Comparison of ENCODE assay signal across 8 cellular contexts in the genomic region with DNA sequence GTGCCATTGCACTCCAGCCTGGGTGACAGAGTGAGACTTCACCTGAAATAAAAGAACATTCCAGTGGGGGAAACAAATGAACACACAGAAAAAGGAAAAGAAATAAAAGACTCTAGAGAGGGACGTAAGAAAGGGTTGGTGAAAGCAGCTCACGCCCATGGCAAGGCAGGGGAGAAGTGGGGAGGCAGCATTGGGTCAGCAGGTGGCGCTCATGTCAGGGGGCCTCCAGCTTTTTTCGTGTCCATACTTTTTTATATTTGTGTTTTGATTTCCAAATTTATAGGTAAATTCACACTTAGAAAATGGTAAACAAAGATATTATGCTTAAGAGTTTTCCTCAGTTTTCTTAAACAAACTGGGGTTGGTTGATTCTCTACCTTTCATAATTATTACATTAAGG. TPM values are rescaled to one million over a fixed set of nuclear protein-coding genes. Genes with fewer than 3 reads are reported as not detected.
DNase-seq lines count a peak whose midpoint lies in the region; ATAC-seq and TF ChIP-seq lines count a peak whose summit lies in the region.

No MANE protein-coding gene starts in this region.

- H3K9me3 Mint-ChIP-seq in endothelial cell (ENCODE audit: unreplicated experiment) (no peaks in the 10 kb centered on the region), osteocyte (ENCODE audit: unreplicated experiment) (no peaks in the 10 kb centered on the region)

- peaks cover 3% of the 10 kb centered on the region for H3K27me3 Mint-ChIP-seq in endothelial cell (ENCODE audit: unreplicated experiment)
- H3K27me3 Mint-ChIP-seq in osteocyte (ENCODE audit: unreplicated experiment): no peaks in the 10 kb centered on the region

- no peak overlapping the region for H3K4me3 ChIP-seq in BJ (ENCODE audit: low read depth, low read length)

- TF ChIP-seq CTCF in BJ (IDR thresholded peaks at IDR 0.05; ENCODE audit: insufficient read depth, low read depth, low read length) (peak; percentile 82), endothelial cell (IDR thresholded peaks at IDR 0.05; ENCODE audit: unreplicated experiment) (peak; percentile 53), osteocyte (IDR thresholded peaks at IDR 0.05) (peak; percentile 75)

- CTCF ChIA-PET in BJ (lab: Yijun Ruan, JAX): interaction anchor here (0.9 to 9.5 kb wide), 19 partner anchors 9 to 383 kb away, joined by 3 to 64 read pairs (median 6); no protein-coding TSS in a partner anchor

- peaks cover 19% of the 10 kb centered on the region for H3K36me3 ChIP-seq in BJ (ENCODE audit: control insufficient read depth, insufficient read depth, low read length)

- H3K4me3 Mint-ChIP-seq in endothelial cell (ENCODE audit: unreplicated experiment) (no peak overlapping the region), osteocyte (ENCODE audit: unreplicated experiment) (no peak overlapping the region)

- H3K27ac Mint-ChIP-seq in endothelial cell (ENCODE audit: unreplicated experiment) (no peak overlapping the region), osteocyte (ENCODE audit: unreplicated experiment) (no peak overlapping the region)

- no peaks in the 10 kb centered on the region for H3K4me1 Mint-ChIP-seq in endothelial cell (ENCODE audit: unreplicated experiment)
- H3K4me1 Mint-ChIP-seq in osteocyte (ENCODE audit: unreplicated experiment): no peaks in the 10 kb centered on the region

- no peak for ATAC-seq in GM21619 (IDR thresholded peaks at IDR 0.05; ENCODE audit: unreplicated experiment)
- ATAC-seq in HG02870 (IDR thresholded peaks at IDR 0.05; ENCODE audit: unreplicated experiment): no peak

- POLR2A ChIA-PET in BJ (lab: Charles Lee): no interaction called here

- peaks cover 29% of the 10 kb centered on the region for H3K36me3 Mint-ChIP-seq in endothelial cell (ENCODE audit: low read depth, unreplicated experiment)
- H3K36me3 Mint-ChIP-seq in osteocyte (ENCODE audit: unreplicated experiment): peaks cover 48% of the 10 kb centered on the region

- no peak for DNase-seq in BJ (ENCODE audit: low read depth)
- DNase-seq in HT1080 (ENCODE audit: low read depth): peak; percentile 39
- peak; percentile 70 for DNase-seq in activated CD4-positive, alpha-beta T cell treated with anti-CD3 and anti-CD28 coated beads for 48 hours
- DNase-seq in endothelial cell (ENCODE audit: low spot score): peak; percentile 58
- no peak for DNase-seq in osteocyte (ENCODE audit: extremely low spot score, unreplicated experiment)
- DNase-seq in SW 1271 (lab: John Stamatoyannopoulos, UW): no peak

- no peaks in the 10 kb centered on the region for H3K27me3 ChIP-seq in BJ (ENCODE audit: control insufficient read depth, insufficient read depth, low read length)

RNA-seq across cellular contexts. Expression of a gene that starts 45.5 kb away (rescaled TPM):
- polyA plus RNA-seq in BJ (2011; rRNA removed): 22.3 and 23.1 TPM in 2 replicates
- 47.2 and 59.9 TPM in 2 replicates for polyA minus RNA-seq in BJ (2011; rRNA and poly(A)+ RNA removed)
- total RNA-seq in HT1080 (2014; rRNA removed; shearing (Covaris generic)): 11.1 and 12.7 TPM in 2 replicates
- polyA plus RNA-seq in HT1080 (2015; cell fraction: cytosol; rRNA removed): 5.2 and 6.8 TPM in 2 replicates
- polyA plus RNA-seq in HT1080 (2015; cell fraction: nucleus; rRNA removed): 20.1 and 28.2 TPM in 2 replicates
- total RNA-seq in endothelial cell (ENCODE audit: unreplicated experiment) (37.8 TPM), osteocyte (41.1 and 45.3 TPM in 2 replicates)

Comparison
In these comparisons a context has a peak if more than half of its experiments do, and no peak if none do; other contexts are left out.
1. DNase-seq: peak in HT1080 (single experiment), activated CD4-positive, alpha-beta T cell treated with anti-CD3 and anti-CD28 coated beads for 48 hours (single experiment) and endothelial cell (single experiment); none in BJ (single experiment), osteocyte (single experiment) and SW 1271 (0 of 2).
2. Peak in every context shown above with its lines, with median percentiles within 50 percentile points of each other: CTCF ChIP-seq.